22 cellular contexts compared by ENCODE assay signal in the genomic region with DNA sequence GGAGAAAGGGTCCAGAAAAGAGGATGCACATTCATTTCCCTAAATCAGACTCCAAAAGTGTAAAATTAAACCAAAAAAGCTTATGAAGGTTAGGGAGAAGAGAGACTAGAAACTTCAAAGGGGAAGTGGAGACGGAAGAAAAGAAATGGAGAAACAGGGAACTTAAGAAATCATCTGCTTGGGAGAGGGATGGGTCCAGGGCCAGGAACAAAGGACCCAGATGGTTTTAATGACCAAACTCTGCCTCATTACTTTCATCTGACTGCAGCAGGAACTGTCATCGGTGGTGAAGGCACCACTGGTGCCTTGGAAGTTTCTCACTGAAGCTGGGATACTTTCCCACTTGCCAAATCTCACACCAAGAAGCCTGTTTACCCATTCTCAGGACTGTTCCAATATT.
A peak's percentile ranks its signal among the peaks of the same experiment; 100 is the strongest.
DNase-seq lines count a peak whose midpoint lies in the region; ATAC-seq and TF ChIP-seq lines count a peak whose summit lies in the region.
"Had no signal": no experiment of that assay in that cellular context is flagged by ENCODE, and none has a peak within 500 bp of the region (broad histone marks: within the 10 kb centered on the region; RNA-seq: fewer than 3 reads in every experiment).

No MANE protein-coding gene starts in this region.

- no peak overlapping the region for H3K4me2 ChIP-seq in skeletal muscle satellite cell (ENCODE audit: low read length)

- no peak for TF ChIP-seq EP300 in stomach (IDR thresholded peaks at IDR 0.05)

- 58 to 70% (median 62%) methylated on average over 2 of the region's 2 CpGs for WGBS in stomach, 5 donors

- no peak for ATAC-seq in HG02798 (IDR thresholded peaks at IDR 0.05; ENCODE audit: poor library complexity, unreplicated experiment)
- ATAC-seq: activated CD8-positive, alpha-beta memory T cell treated with anti-CD3 and anti-CD28 coated beads, Interleukin-2, amount 10 ng/mL, durations not matched to agents 7 days and 5 days had no signal

- no TSS peak for BruUV-seq in A673 (replicated peaks; lab: Mats Ljungman, UMichigan)

- in situ Hi-C loops in KBM-7 (cut with MboI; ENCODE audit: low pct_unique_long_range_greater_than_20kb, low sequenced_read_pairs) = no loop called here

- no peaks in the 10 kb centered on the region for H3K36me3 ChIP-seq in skeletal muscle satellite cell (ENCODE audit: insufficient read depth, low read length)
- H3K36me3 ChIP-seq in A673 (ENCODE audit: insufficient read depth, low read length, poor library complexity, severe bottlenecking) = no peaks in the 10 kb centered on the region
- no peaks in the 10 kb centered on the region for H3K36me3 ChIP-seq in stomach
- H3K36me3 ChIP-seq: heart right ventricle, neutrophil, thyroid gland had no signal

- DNase-seq in EH (ENCODE audit: low read depth) (peak; percentile 77), NOMO-1 treated with DMSO at 0.1 percent for 48 hours (lab: John Stamatoyannopoulos, UW; ENCODE audit: unreplicated experiment) (peak; percentile 65), fibroblast of mammary gland (ENCODE audit: low read depth) (peak; percentile 72), A673 (ENCODE audit: low spot score) (no peak), KBM-7 (no peak), stomach (no peak)
- DNase-seq: activated CD8-positive, alpha-beta memory T cell treated with anti-CD3 and anti-CD28 coated beads, Interleukin-2, amount 10 ng/mL, durations not matched to agents 7 days and 5 days; activated effector memory CD4-positive, alpha-beta T cell treated with anti-CD3 and anti-CD28 coated beads, Interleukin-2, amount 50 U/mL, for 16 hours; cortex of kidney; DND-41; heart right ventricle; NCI-H1092 treated with DMSO at 0.1 percent for 48 hours; NCI-H2107; right cardiac atrium; RPMI8226; T-helper 2 cell; thyroid gland had no signal

- intact Hi-C loops in A673 (cut with micrococcal nuclease; ENCODE audit: unreplicated experiment) (no loop called here), stomach (cut with DNase I; ENCODE audit: low total_unique reads) (no loop called here)

- peak overlapping the region; percentile 20 for H3K9ac ChIP-seq in skeletal muscle satellite cell (ENCODE audit: low read depth, low read length)

- peaks cover 53% of the 10 kb centered on the region for H3K4me1 ChIP-seq in skeletal muscle satellite cell (ENCODE audit: control insufficient read depth, insufficient read depth, low read length)
- H3K4me1 ChIP-seq in A673 (ENCODE audit: insufficient read depth, low read length, poor library complexity, severe bottlenecking) = no peaks in the 10 kb centered on the region
- peaks cover 0 to 8% (median 1%) of the 10 kb centered on the region in 4 donors for H3K4me1 ChIP-seq in stomach
- H3K4me1 ChIP-seq: thyroid gland had no signal

- CTCF ChIA-PET in A673 (lab: Charles Lee) = no interaction called here

- H3K27ac ChIP-seq in A673 (ENCODE audit: low read depth, low read length, poor library complexity, severe bottlenecking) (no peak overlapping the region), stomach (no peak overlapping the region)
- H3K27ac ChIP-seq: C4-2B, epithelial cell of prostate, thyroid gland had no signal

- no peak overlapping the region for H3K4me3 ChIP-seq in fibroblast of mammary gland (ENCODE audit: control insufficient read depth, low read depth, low read length)
- no peak overlapping the region for H3K4me3 ChIP-seq in skeletal muscle satellite cell (ENCODE audit: low read length)
- H3K4me3 ChIP-seq in A673 (ENCODE audit: low read depth, low read length, poor library complexity, severe bottlenecking) = no peak overlapping the region
- no peak overlapping the region for H3K4me3 ChIP-seq in stomach
- H3K4me3 ChIP-seq: heart right ventricle, thyroid gland had no signal

- H3K9me3 ChIP-seq in skeletal muscle satellite cell (replicated peaks; ENCODE audit: low read length) (no peaks in the 10 kb centered on the region), A673 (ENCODE audit: low read depth, low read length, poor library complexity, severe bottlenecking) (no peaks in the 10 kb centered on the region), stomach (no peaks in the 10 kb centered on the region)
- H3K9me3 ChIP-seq: heart right ventricle, neutrophil, thyroid gland had no signal

- H3K27me3 ChIP-seq in skeletal muscle satellite cell (ENCODE audit: control insufficient read depth, insufficient read depth, low read length) (no peaks in the 10 kb centered on the region), A673 (replicated peaks; ENCODE audit: insufficient read depth, low read depth, low read length, poor library complexity) (no peaks in the 10 kb centered on the region), stomach (no peaks in the 10 kb centered on the region)
- H3K27me3 ChIP-seq: heart right ventricle, neutrophil, thyroid gland had no signal

- TF ChIP-seq CTCF in fibroblast of mammary gland (conservative IDR thresholded peaks at IDR 0.05; ENCODE audit: control insufficient read depth, insufficient read depth, low read depth, low read length) = no peak
- no peak for TF ChIP-seq CTCF in A673 (conservative IDR thresholded peaks at IDR 0.05; ENCODE audit: low read depth, low read length)
- TF ChIP-seq CTCF in stomach (IDR thresholded peaks at IDR 0.05) = no peak

- no peak for TF ChIP-seq POLR2A in stomach (IDR thresholded peaks at IDR 0.05)

- POLR2A ChIA-PET in A673 (lab: Charles Lee; ENCODE audit: low non-redundant PET) = no interaction called here

Comparison
In these comparisons a context has a peak if more than half of its experiments do, and no peak if none do; other contexts are left out.
1. DNase-seq: peak in EH (single experiment), NOMO-1 treated with DMSO at 0.1 percent for 48 hours (single experiment) and fibroblast of mammary gland (single experiment); none in A673 (single experiment), KBM-7 (single experiment) and stomach (single experiment).